20 cellular contexts compared by ENCODE assay signal in genomic region chr2:163613155-163613554, GRCh38.
"Had no signal": no experiment of that assay in that cellular context is flagged by ENCODE, and none has a peak within 500 bp of the region (broad histone marks: within the 10 kb centered on the region; RNA-seq: fewer than 3 reads in every experiment).

No MANE protein-coding gene starts in this region.

- ATAC-seq: activated T-helper 17 cell treated with anti-CD3 and anti-CD28 coated beads, Interleukin-2, amount 50 U/mL, for 72 hours; left colon; mucosa of descending colon; naive thymus-derived CD4-positive, alpha-beta T cell; T-helper 17 cell had no signal

- DNase-seq: activated CD4-positive, alpha-beta T cell treated with anti-CD3 and anti-CD28 coated beads, Interleukin-2, amount 50 U/mL, for 1 hour; activated CD4-positive, CD25-positive, alpha-beta regulatory T cell; activated CD8-positive, alpha-beta memory T cell treated with anti-CD3 and anti-CD28 coated beads for 24 hours; activated naive CD4-positive, alpha-beta T cell treated with Interleukin-2 at 50 U/mL for 16 hours; aorta; colonic mucosa; effector CD4-positive, alpha-beta T cell; foreskin melanocyte; heart left ventricle; left colon; mucosa of descending colon; naive thymus-derived CD4-positive, alpha-beta T cell; stimulated activated CD4-positive, alpha-beta T cell treated with anti-CD3 and anti-CD28 coated beads, Interleukin-4, amount 100 ng/mL, for 1 hour; stimulated activated naive CD4-positive, alpha-beta T cell; T-helper 17 cell had no signal

- H3K4me1 ChIP-seq: colonic mucosa, suprapubic skin had no signal

- FAIRE-seq: islet of Langerhans had no signal

- H3K4me3 ChIP-seq: colonic mucosa, heart left ventricle, lung, mucosa of descending colon, suprapubic skin had no signal

- H3K27ac ChIP-seq: colonic mucosa, heart left ventricle, neutrophil, suprapubic skin had no signal

- H3K9me3 ChIP-seq: colonic mucosa, heart left ventricle, mucosa of descending colon, neutrophil, suprapubic skin had no signal

- H3K27me3 ChIP-seq: colonic mucosa, heart left ventricle, neutrophil, suprapubic skin had no signal

- H3K36me3 ChIP-seq: colonic mucosa, neutrophil had no signal
